11 cellular contexts compared by ENCODE assay signal in the genomic region with DNA sequence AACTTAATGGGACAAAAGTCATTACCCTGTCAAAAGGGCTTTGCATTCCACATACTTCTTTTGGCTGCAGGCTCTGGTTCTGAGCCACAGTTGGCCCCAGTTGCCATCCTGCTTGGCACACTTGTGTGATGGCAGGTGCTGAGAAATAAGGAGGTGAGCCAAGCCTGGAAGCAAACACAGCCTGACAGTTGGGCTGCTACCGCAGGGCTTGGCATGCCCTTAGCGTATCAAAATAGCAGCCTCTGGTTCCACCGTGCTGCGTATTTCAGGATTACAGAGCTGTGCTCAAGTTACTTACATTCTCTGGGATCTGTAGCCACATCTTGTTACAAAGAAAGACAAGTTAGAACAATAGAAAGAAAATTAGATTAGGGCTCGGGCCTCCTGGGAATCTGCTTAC. TPM values are rescaled to one million over a fixed set of nuclear protein-coding genes. Genes with fewer than 3 reads are reported as not detected.
A peak's percentile ranks its signal among the peaks of the same experiment; 100 is the strongest.
DNase-seq lines count a peak whose midpoint lies in the region; ATAC-seq, FAIRE-seq and TF ChIP-seq lines count a peak whose summit lies in the region.
"Had no signal": no experiment of that assay in that cellular context is flagged by ENCODE, and none has a peak within 500 bp of the region (broad histone marks: within the 10 kb centered on the region; RNA-seq: fewer than 3 reads in every experiment).

No MANE protein-coding gene starts in this region.

- no peak for FAIRE-seq in HepG2 (lab: Jason Lieb, UNC)

- peaks cover 8% of the 10 kb centered on the region; the same call in 1 of the 2 replicates for H4K20me1 ChIP-seq in HepG2 (ENCODE audit: insufficient read depth, low read length)

- H3K18ac ChIP-seq in mesendoderm (ENCODE audit: low read length), result no peak overlapping the region

- TF ChIP-seq CTCF in liver (IDR thresholded peaks at IDR 0.05; ENCODE audit: low read depth, low read length, missing input control) (no peak), HepG2 (CRISPR knock-in tag; IDR thresholded peaks at IDR 0.05) (no peak), coronary artery (IDR thresholded peaks at IDR 0.05) (no peak), brain microvascular endothelial cell (IDR thresholded peaks at IDR 0.05; ENCODE audit: low read depth, low read length, missing control alignments) (no peak)

- H3K4me1 ChIP-seq in liver (ENCODE audit: control insufficient read depth in 4 of 4, insufficient read depth in 4 of 4, low read length in 3 of 4) (peaks cover 0 to 13% (median 6%) of the 10 kb centered on the region in 4 donors), HepG2 (ENCODE audit: insufficient read depth, low read length) (peaks cover 67% of the 10 kb centered on the region), mesendoderm (ENCODE audit: control insufficient read depth, low read depth, low read length) (peaks cover 2% of the 10 kb centered on the region), aorta (ENCODE audit: control insufficient read depth in 1 of 2, insufficient read depth in 2 of 2, low read length in 2 of 2) (peaks cover 2 to 3% of the 10 kb centered on the region in 2 donors)

- H3K4me3 ChIP-seq in liver (ENCODE audit: low read depth in 1 of 3, low read length in 3 of 3) (no peak overlapping the region), HepG2 (replicated peaks in 1 of 3; ENCODE audit: insufficient read depth in 1 of 3, low read depth in 2 of 3, low read length in 3 of 3) (no peak overlapping the region), coronary artery (no peak overlapping the region), mesendoderm (ENCODE audit: low read length) (no peak overlapping the region), aorta (ENCODE audit: low read length in 2 of 2) (no peak overlapping the region), brain microvascular endothelial cell (ENCODE audit: low read depth, low read length) (no peak overlapping the region)
- H3K4me3 ChIP-seq: ovary had no signal

- H3K27me3 ChIP-seq in liver (ENCODE audit: control insufficient read depth in 4 of 4, insufficient read depth in 4 of 4, low read length in 3 of 4) (no peaks in the 10 kb centered on the region), HepG2 (ENCODE audit: control insufficient read depth in 1 of 2, insufficient read depth in 2 of 2, low read length in 2 of 2) (no peaks in the 10 kb centered on the region), mesendoderm (ENCODE audit: insufficient read depth, low read length, poor library complexity) (no peaks in the 10 kb centered on the region), aorta (ENCODE audit: control insufficient read depth in 1 of 2, insufficient read depth in 2 of 2, low read length in 1 of 2) (no peaks in the 10 kb centered on the region), brain microvascular endothelial cell (replicated peaks) (no peaks in the 10 kb centered on the region)
- H3K27me3 ChIP-seq: ovary had no signal

- H3K27ac ChIP-seq in liver (ENCODE audit: low read depth in 1 of 2, low read length in 2 of 2), result no peak overlapping the region
- no peak overlapping the region for H3K27ac ChIP-seq in HepG2 (ENCODE audit: extremely low read length, insufficient read depth, low read length)
- peak overlapping the region; percentile 67 to 93 for H3K27ac ChIP-seq in coronary artery
- no peak overlapping the region for H3K27ac ChIP-seq in mesendoderm (ENCODE audit: low read depth, low read length)
- H3K27ac ChIP-seq in aorta (ENCODE audit: low read depth in 1 of 2, low read length in 2 of 2), result peak overlapping the region in 1 of 2 donors; percentile 91
- no peak overlapping the region for H3K27ac ChIP-seq in brain microvascular endothelial cell
- H3K27ac ChIP-seq: ovary had no signal

- TF ChIP-seq POLR2A in HepG2 (IDR thresholded peaks at IDR 0.05; ENCODE audit: insufficient read depth in 1 of 2, low read depth in 2 of 2, low read length in 2 of 2), result no peak

- H2BK5ac ChIP-seq in mesendoderm (ENCODE audit: low read length), result no peak overlapping the region

- POLR2A ChIA-PET in HepG2 (lab: Yijun Ruan, JAX), result interaction anchor here (3.9 kb wide), 1 partner anchor 11 kb away, joined by 24 read pairs; a partner anchor contains a TSS

- TF ChIP-seq RAD21 in liver (IDR thresholded peaks at IDR 0.05) (peak; percentile 26 to 28), HepG2 (CRISPR knock-in tag; IDR thresholded peaks at IDR 0.05) (no peak)

- no peak for TF ChIP-seq EP300 in HepG2 (IDR thresholded peaks at IDR 0.05; ENCODE audit: low read depth in 2 of 2, low read length in 2 of 2)
- TF ChIP-seq EP300 in HepG2 (CRISPR knock-in tag; IDR thresholded peaks at IDR 0.05; ENCODE audit: borderline replicate concordance), result no peak

- intact Hi-C loops in HepG2 (cut with micrococcal nuclease; ENCODE audit: unreplicated experiment), result no loop called here
- intact Hi-C loops in aorta (cut with DNase I), result loop anchor here (5.0 kb wide), 1 partner anchor 59 kb away; no protein-coding TSS in a partner anchor

- DNase-seq in HepG2 (ENCODE audit: low spot score), result no peak
- DNase-seq in coronary artery (ENCODE audit: low spot score), result peak; percentile 89
- DNase-seq in mesendoderm, result no peak
- peak; percentile 79 for DNase-seq in aorta
- DNase-seq in NCI-H748 (lab: John Stamatoyannopoulos, UW; ENCODE audit: unreplicated experiment), result no peak
- no peak for DNase-seq in brain microvascular endothelial cell
- DNase-seq: activated CD8-positive, alpha-beta memory T cell treated with anti-CD3 and anti-CD28 coated beads, Interleukin-2, amount 10 ng/mL, durations not matched to agents 7 days and 5 days; NCI-H510A treated with DMSO at 0.1 percent for 48 hours; ovary had no signal

- H4K5ac ChIP-seq in mesendoderm (ENCODE audit: low read length), result no peak overlapping the region

- H2AK5ac ChIP-seq in mesendoderm (ENCODE audit: low read length), result no peak overlapping the region

- H2BK15ac ChIP-seq in mesendoderm (replicated peaks; ENCODE audit: low read depth), result no peak overlapping the region

- H3K79me1 ChIP-seq in mesendoderm (ENCODE audit: low read length), result peaks cover 21% of the 10 kb centered on the region

- BruUV-seq in HepG2 (replicated peaks; lab: Mats Ljungman, UMichigan), result no TSS peak

- H3K4ac ChIP-seq in mesendoderm (ENCODE audit: low read depth, low read length), result no peak overlapping the region

- H3K4me2 ChIP-seq in HepG2 (ENCODE audit: low read depth, low read length) (no peak overlapping the region), mesendoderm (ENCODE audit: low read length) (no peak overlapping the region)

- H3K79me2 ChIP-seq in HepG2 (ENCODE audit: insufficient read depth, low read length), result peaks cover 56% of the 10 kb centered on the region
- H3K79me2 ChIP-seq in mesendoderm (ENCODE audit: control insufficient read depth, insufficient read depth, low read length), result peaks cover 54% of the 10 kb centered on the region

- WGBS in liver, result 47% methylated on average over 5 of the region's 5 CpGs
- WGBS in HepG2 (ENCODE audit: low lambda C conversion rate), result 94% methylated on average over 5 of the region's 5 CpGs
- no CpG with 5 or more reads among the region's 5 CpGs for WGBS in mesendoderm (ENCODE audit: extremely low coverage, insufficient coverage, low lambda C conversion rate)
- 4 to 9% methylated on average over 5 of the region's 5 CpGs for WGBS in aorta, 2 donors

- no peak overlapping the region for H2BK120ac ChIP-seq in mesendoderm (ENCODE audit: low read depth, low read length)

- in situ Hi-C loops in HepG2 (cut with HindIII; ENCODE audit: extremely low pct_ligation_motif_present, low pct_unique_long_range_greater_than_20kb), result loop anchor here (5.0 kb wide), 1 partner anchor 59 kb away; no protein-coding TSS in a partner anchor
- in situ Hi-C loops in brain microvascular endothelial cell (cut with HindIII; ENCODE audit: low pct_ligation_motif_present, low sequenced_read_pairs), result loop anchor here (25.0 kb wide), 1 partner anchor 486 kb away; no protein-coding TSS in a partner anchor

- ATAC-seq in HepG2 (no peak), aorta (ENCODE audit: low FRiP score) (peak; percentile 87), HG02571 (IDR thresholded peaks at IDR 0.05; ENCODE audit: unreplicated experiment) (no peak)
- ATAC-seq: activated CD8-positive, alpha-beta memory T cell treated with anti-CD3 and anti-CD28 coated beads, Interleukin-2, amount 10 ng/mL, durations not matched to agents 7 days and 5 days had no signal

- no peak overlapping the region for H4K8ac ChIP-seq in mesendoderm (ENCODE audit: low read depth, low read length)

- H3K9me3 ChIP-seq in liver (ENCODE audit: control insufficient read depth in 4 of 4, low read length in 3 of 4), result no peaks in the 10 kb centered on the region
- H3K9me3 ChIP-seq in HepG2 (ENCODE audit: low read length), result no peaks in the 10 kb centered on the region
- no peaks in the 10 kb centered on the region for H3K9me3 ChIP-seq in aorta (ENCODE audit: control insufficient read depth, low read length)
- H3K9me3 ChIP-seq: ovary had no signal

- peak overlapping the region; percentile 85 for H3K23ac ChIP-seq in mesendoderm (ENCODE audit: low read length)

- no peak overlapping the region for H2AFZ ChIP-seq in HepG2 (ENCODE audit: low read length)

- H3K36me3 ChIP-seq in liver (ENCODE audit: control insufficient read depth in 4 of 4, insufficient read depth in 3 of 4, low read depth in 1 of 4, low read length in 3 of 4), result no peaks in the 10 kb centered on the region
- H3K36me3 ChIP-seq in HepG2 (replicated peaks in 1 of 2; ENCODE audit: control insufficient read depth in 1 of 2, insufficient read depth in 2 of 2, low read length in 2 of 2), result peaks cover 7 to 40% of the 10 kb centered on the region in 2 experiments; a peak in 4 of 5 replicates
- H3K36me3 ChIP-seq in mesendoderm (ENCODE audit: control insufficient read depth, insufficient read depth, low read length), result peaks cover 3% of the 10 kb centered on the region
- no peaks in the 10 kb centered on the region for H3K36me3 ChIP-seq in aorta (ENCODE audit: control insufficient read depth in 1 of 2, insufficient read depth in 2 of 2, low read length in 1 of 2)
- peaks cover 14% of the 10 kb centered on the region for H3K36me3 ChIP-seq in brain microvascular endothelial cell (replicated peaks)
- H3K36me3 ChIP-seq: ovary had no signal

- H3K9ac ChIP-seq in liver (ENCODE audit: low read depth in 1 of 2, low read length in 2 of 2), result no peak overlapping the region
- no peak overlapping the region for H3K9ac ChIP-seq in HepG2 (ENCODE audit: insufficient read depth, low read depth, low read length)
- H3K9ac ChIP-seq in mesendoderm (ENCODE audit: low read length), result no peak overlapping the region

- peak overlapping the region; percentile 62 for H3K56ac ChIP-seq in mesendoderm (ENCODE audit: low read length)

- CTCF ChIA-PET in HepG2 (lab: Yijun Ruan, JAX; ENCODE audit: low intra/inter-chr PET ratio, low total read pairs), result interaction anchor here (3.0 kb wide), 1 partner anchor 59 kb away, joined by 14 read pairs; no protein-coding TSS in a partner anchor

RNA-seq across cellular contexts. Expression of a gene that starts 11.1 kb away (rescaled TPM):
- total RNA-seq in liver, result 1 to 10 TPM; 3.5 to 7.7 TPM
- 1 to 10 TPM; 2.0 to 2.1 TPM for polyA plus RNA-seq in liver
- total RNA-seq in HepG2 (2016; rRNA removed; fragmentation: Illumina TruSeq; extraction: Trizol), result 39.6 and 51.1 TPM in 2 replicates
- total RNA-seq in HepG2 (2016; cell fraction: cytosol; rRNA removed; fragmentation: Illumina TruSeq; extraction: Trizol; ENCODE audit: low read depth), result 27.5 and 29.9 TPM in 2 replicates
- total RNA-seq in HepG2 (2016; cell fraction: insoluble cytoplasmic fraction; rRNA removed; fragmentation: Illumina TruSeq; extraction: Trizol), result 42.1 and 44.4 TPM in 2 replicates
- 32.8 and 39.3 TPM in 2 replicates for total RNA-seq in HepG2 (2016; cell fraction: membrane; rRNA removed; fragmentation: Illumina TruSeq; extraction: Trizol)
- 42.6 and 54.0 TPM in 2 replicates for total RNA-seq in HepG2 (2016; cell fraction: nucleus; rRNA removed; fragmentation: Illumina TruSeq; extraction: Trizol)
- 24.0 and 26.4 TPM in 2 replicates for polyA plus RNA-seq in HepG2 (2011; rRNA removed)
- polyA plus RNA-seq in HepG2 (2011; cell fraction: cytosol; rRNA removed), result 18.3 and 23.7 TPM in 2 replicates
- 27.9 and 29.0 TPM in 2 replicates for polyA plus RNA-seq in HepG2 (2011; cell fraction: nucleus; rRNA removed)
- 35.8 and 52.4 TPM in 2 replicates for polyA plus RNA-seq in HepG2 (2012)
- 35.5 and 38.1 TPM in 2 replicates for polyA plus RNA-seq in HepG2 (2016; cell fraction: cytosol; fragmentation: Illumina TruSeq; extraction: Trizol; ENCODE audit: low read depth)
- 48.1 and 53.8 TPM in 2 replicates for polyA plus RNA-seq in HepG2 (2016; cell fraction: insoluble cytoplasmic fraction; fragmentation: Illumina TruSeq; extraction: Trizol; ENCODE audit: low read depth)
- polyA plus RNA-seq in HepG2 (2016; cell fraction: membrane; fragmentation: Illumina TruSeq; extraction: Trizol; ENCODE audit: low read depth), result 34.4 and 35.3 TPM in 2 replicates
- polyA plus RNA-seq in HepG2 (2016; cell fraction: nucleus; fragmentation: Illumina TruSeq; extraction: Trizol; ENCODE audit: insufficient read depth, low read depth), result 40.0 and 44.5 TPM in 2 replicates
- polyA minus RNA-seq in HepG2 (2011; rRNA and poly(A)+ RNA removed; ENCODE audit: low replicate concordance), result 26.6 and 26.8 TPM in 2 replicates
- polyA minus RNA-seq in HepG2 (2011; cell fraction: cytosol; rRNA and poly(A)+ RNA removed), result 29.7 and 30.9 TPM in 2 replicates
- 73.1 and 90.8 TPM in 2 replicates for polyA minus RNA-seq in HepG2 (2011; cell fraction: nucleus; rRNA and poly(A)+ RNA removed)
- 66.0 TPM for polyA plus RNA-seq in mesendoderm (2013, experiment 1 of 2)
- 66.3 TPM for polyA plus RNA-seq in mesendoderm (2013, experiment 2 of 2)
- total RNA-seq in aorta, result 10 to 100 TPM; 65.3 to 65.8 TPM
- 10 to 100 TPM; 20.4 to 46.2 TPM for polyA plus RNA-seq in aorta

Comparison
In these comparisons a context has a peak if more than half of its experiments do, and no peak if none do; other contexts are left out.
1. H3K27ac ChIP-seq: peak in coronary artery (2 of 2); none in liver (0 of 2), HepG2 (single experiment), mesendoderm (single experiment) and brain microvascular endothelial cell (single experiment).
2. DNase-seq: peak in coronary artery (single experiment) and aorta (2 of 2); none in HepG2 (single experiment), mesendoderm (single experiment), NCI-H748 (single experiment) and brain microvascular endothelial cell (single experiment).